In the genomic region with DNA sequence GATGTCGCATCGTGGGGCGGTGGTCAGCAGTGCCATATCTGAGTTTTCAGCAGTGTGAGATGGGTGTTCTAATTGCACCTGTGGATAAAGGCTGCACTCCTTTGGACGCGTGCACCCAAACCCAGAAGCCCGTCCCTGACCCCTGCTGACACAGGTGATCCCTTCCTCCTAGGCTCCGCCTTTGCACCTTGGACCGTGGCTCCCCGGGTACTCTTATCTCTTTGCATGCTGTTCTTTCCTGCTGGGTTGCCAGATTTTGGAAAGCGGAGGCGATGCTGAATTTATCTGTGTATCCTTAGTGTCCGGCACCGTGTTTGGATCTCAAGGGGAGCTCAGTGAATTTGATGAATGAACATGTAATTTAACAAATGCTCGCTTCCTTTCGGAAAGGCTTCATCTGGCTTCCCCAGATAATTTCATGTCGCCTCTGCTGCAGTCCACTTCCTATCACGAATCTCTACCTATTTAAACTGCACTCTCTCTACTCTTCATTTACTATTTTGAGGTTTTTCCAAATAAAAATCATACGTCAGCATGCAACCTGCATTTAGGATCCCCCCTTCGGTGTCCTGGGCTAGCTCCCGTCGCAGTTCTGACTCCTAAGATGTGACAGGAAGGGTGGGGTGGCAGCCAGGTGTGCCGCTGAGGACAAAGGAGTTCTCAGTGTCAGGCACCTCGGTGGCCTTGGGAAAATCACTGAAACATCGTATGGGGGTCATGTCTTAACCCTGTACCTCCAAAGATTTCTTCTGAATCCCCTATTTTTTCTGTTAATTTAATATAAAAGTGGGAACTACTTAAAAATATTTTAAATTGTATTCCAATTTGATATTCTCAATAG, we compare ENCODE assay signal across 8 cellular contexts. TPM values are rescaled to one million over a fixed set of nuclear protein-coding genes. Genes with fewer than 3 reads are reported as not detected.
DNase-seq lines count a peak whose midpoint lies in the region; ATAC-seq, FAIRE-seq and TF ChIP-seq lines count a peak whose summit lies in the region.

No MANE protein-coding gene starts in this region.

- H3K36me3 ChIP-seq in A673 (ENCODE audit: insufficient read depth, low read length, poor library complexity, severe bottlenecking): no peaks in the 10 kb centered on the region
- H3K36me3 ChIP-seq in cardiac muscle cell: no peaks in the 10 kb centered on the region
- no peaks in the 10 kb centered on the region for H3K36me3 ChIP-seq in trophoblast cell (ENCODE audit: control insufficient read depth in 1 of 2, insufficient read depth in 2 of 2, low read length in 2 of 2)

- no peaks in the 10 kb centered on the region for H3K9me3 Mint-ChIP-seq in activated T-cell treated with anti-CD3 and anti-CD28 coated beads, Interleukin-2, amount 50 U/mL, for 72 hours

- POLR2A ChIA-PET in A673 (lab: Charles Lee; ENCODE audit: low non-redundant PET): no interaction called here

- H3K36me3 Mint-ChIP-seq in activated T-cell treated with anti-CD3 and anti-CD28 coated beads, Interleukin-2, amount 50 U/mL, for 72 hours (ENCODE audit: insufficient read depth in 2 of 2): peaks cover 0 to 1% of the 10 kb centered on the region in 2 donors

- H4K8ac ChIP-seq in trophoblast cell (ENCODE audit: low read depth, low read length): peak overlapping the region; percentile 79

- H3K27ac Mint-ChIP-seq in activated T-cell treated with anti-CD3 and anti-CD28 coated beads, Interleukin-2, amount 50 U/mL, for 72 hours: peak overlapping the region; percentile 63

- H3K27me3 ChIP-seq in A673 (replicated peaks; ENCODE audit: insufficient read depth, low read depth, low read length, poor library complexity) (peaks cover 58% of the 10 kb centered on the region), cardiac muscle cell (no peaks in the 10 kb centered on the region), trophoblast cell (ENCODE audit: insufficient read depth, low read length) (no peaks in the 10 kb centered on the region)

- H3K4me2 ChIP-seq in trophoblast cell (ENCODE audit: low read length): peak overlapping the region; percentile 94

- H3K23ac ChIP-seq in trophoblast cell (ENCODE audit: low read length): no peak overlapping the region

- DNase-seq in A673 (ENCODE audit: low spot score) (no peak), M059J (ENCODE audit: low read depth) (peak; percentile 18), cardiac muscle cell (ENCODE audit: low read depth in 1 of 2, low spot score in 1 of 2) (no peak), trophoblast cell (peak; percentile 37 to 54), RCC 7860 (ENCODE audit: low spot score) (no peak)
- DNase-seq in activated T-cell treated with anti-CD3 and anti-CD28 coated beads, Interleukin-2, amount 50 U/mL, for 72 hours: peak; percentile 24 to 37

- peak overlapping the region; percentile 76 for H3K14ac ChIP-seq in trophoblast cell (ENCODE audit: low read length)

- peak overlapping the region; percentile 47 for H2BK120ac ChIP-seq in trophoblast cell (ENCODE audit: insufficient read depth, low read length, poor library complexity)

- no peak for TF ChIP-seq CTCF in A673 (conservative IDR thresholded peaks at IDR 0.05; ENCODE audit: low read depth, low read length)
- no peak for TF ChIP-seq CTCF in cardiac muscle cell (IDR thresholded peaks at IDR 0.05; ENCODE audit: low read depth, low read length)

- peak overlapping the region; percentile 55 for H2BK12ac ChIP-seq in trophoblast cell (ENCODE audit: low read length)

- H3K4me3 Mint-ChIP-seq in activated T-cell treated with anti-CD3 and anti-CD28 coated beads, Interleukin-2, amount 50 U/mL, for 72 hours: peak overlapping the region; percentile 90 to 95

- BruUV-seq in A673 (replicated peaks; lab: Mats Ljungman, UMichigan): no TSS peak

- no peaks in the 10 kb centered on the region for H3K9me3 ChIP-seq in A673 (ENCODE audit: low read depth, low read length, poor library complexity, severe bottlenecking)
- H3K9me3 ChIP-seq in cardiac muscle cell (ENCODE audit: low read depth): no peaks in the 10 kb centered on the region
- H3K9me3 ChIP-seq in trophoblast cell (ENCODE audit: insufficient read depth, low read depth, low read length): no peaks in the 10 kb centered on the region

- H3K4me3 ChIP-seq in A673 (ENCODE audit: low read depth, low read length, poor library complexity, severe bottlenecking) (peak overlapping the region; percentile 47), cardiac muscle cell (peak overlapping the region; percentile 78), trophoblast cell (ENCODE audit: low read depth, low read length) (peak overlapping the region; percentile 95)

- H3K18ac ChIP-seq in trophoblast cell (ENCODE audit: low read length): peak overlapping the region; percentile 41

- H3K79me2 ChIP-seq in trophoblast cell (ENCODE audit: control insufficient read depth, insufficient read depth, low read length, poor library complexity): peaks cover 8% of the 10 kb centered on the region

- intact Hi-C loops in A673 (cut with micrococcal nuclease; ENCODE audit: unreplicated experiment): loop anchor here (5.0 kb wide), 1 partner anchor 401 kb away; no protein-coding TSS in a partner anchor

- H3K4me1 ChIP-seq in A673 (ENCODE audit: insufficient read depth, low read length, poor library complexity, severe bottlenecking) (no peaks in the 10 kb centered on the region), cardiac muscle cell (ENCODE audit: low read depth) (peaks cover 16% of the 10 kb centered on the region), trophoblast cell (ENCODE audit: control insufficient read depth in 1 of 2, insufficient read depth in 2 of 2, low read length in 2 of 2) (peaks cover 0 to 5% of the 10 kb centered on the region in 2 experiments)

- H3K79me1 ChIP-seq in trophoblast cell (ENCODE audit: low read length): peaks cover 12% of the 10 kb centered on the region

- H2AFZ ChIP-seq in trophoblast cell (ENCODE audit: insufficient read depth, low read length, poor library complexity): peak overlapping the region; percentile 77

- H4K91ac ChIP-seq in trophoblast cell (ENCODE audit: low read depth, low read length): peak overlapping the region; percentile 77

- peak overlapping the region; percentile 50 for H2AK5ac ChIP-seq in trophoblast cell (ENCODE audit: low read length)

- FAIRE-seq in RCC 7860 (lab: Jason Lieb, UNC): no peak

- H3K4ac ChIP-seq in trophoblast cell (ENCODE audit: low read depth, low read length): no peak overlapping the region

- H3K27ac ChIP-seq in A673 (ENCODE audit: low read depth, low read length, poor library complexity, severe bottlenecking) (no peak overlapping the region), cardiac muscle cell (no peak overlapping the region), trophoblast cell (ENCODE audit: low read depth, low read length) (peak overlapping the region; percentile 46)

- peaks cover 16% of the 10 kb centered on the region for H3K4me1 Mint-ChIP-seq in activated T-cell treated with anti-CD3 and anti-CD28 coated beads, Interleukin-2, amount 50 U/mL, for 72 hours (ENCODE audit: low read depth)

- WGBS in trophoblast cell (ENCODE audit: extremely low coverage, insufficient coverage, insufficient read length): no CpG with 5 or more reads among the region's 24 CpGs

- peaks cover 41% of the 10 kb centered on the region for H3K27me3 Mint-ChIP-seq in activated T-cell treated with anti-CD3 and anti-CD28 coated beads, Interleukin-2, amount 50 U/mL, for 72 hours (ENCODE audit: low read depth)

- H2BK5ac ChIP-seq in trophoblast cell (ENCODE audit: low read depth, low read length, poor library complexity): peak overlapping the region; percentile 31

- CTCF ChIA-PET in A673 (lab: Charles Lee): no interaction called here

- no peak overlapping the region for H3K9ac ChIP-seq in trophoblast cell (ENCODE audit: low read length)

- ATAC-seq in GM18867 (IDR thresholded peaks at IDR 0.05; ENCODE audit: unreplicated experiment) (peak; percentile 15), GM18858 (IDR thresholded peaks at IDR 0.05; ENCODE audit: unreplicated experiment) (no peak)
- peak; percentile 42 to 47 for ATAC-seq in activated T-cell treated with anti-CD3 and anti-CD28 coated beads, Interleukin-2, amount 50 U/mL, for 72 hours (replicated peaks in 1 of 2)

- H4K12ac ChIP-seq in trophoblast cell (ENCODE audit: low read depth, low read length): no peak overlapping the region

RNA-seq across cellular contexts. Expression of a gene that starts 0.8 kb away (rescaled TPM):
- total RNA-seq in A673 (2021): 0.48 and 0.71 TPM in 2 replicates
- 24.2 and 26.9 TPM in 2 replicates for total RNA-seq in M059J (2014; rRNA removed; shearing (Covaris generic))
- 1 to 10 TPM; 4.6 to 8.5 TPM for total RNA-seq in activated T-cell treated with anti-CD3 and anti-CD28 coated beads, Interleukin-2, amount 50 U/mL, for 72 hours
- total RNA-seq in cardiac muscle cell: 37.2 and 40.0 TPM in 2 replicates
- 46.7 and 67.9 TPM in 2 replicates for polyA plus RNA-seq in cardiac muscle cell
- 123 and 131 TPM in 2 replicates for polyA plus RNA-seq in trophoblast cell (2013)

RNA-seq across cellular contexts. Expression of a gene that starts 53.8 kb away (rescaled TPM):
- 0.61 and 0.71 TPM in 2 replicates for total RNA-seq in A673 (2021)
- 2.2 and 2.9 TPM in 2 replicates for total RNA-seq in M059J (2014; rRNA removed; shearing (Covaris generic))
- under 1 TPM; 0.53 to 0.76 TPM for total RNA-seq in activated T-cell treated with anti-CD3 and anti-CD28 coated beads, Interleukin-2, amount 50 U/mL, for 72 hours
- total RNA-seq in cardiac muscle cell: 1.1 TPM in 2 replicates
- polyA plus RNA-seq in cardiac muscle cell: 0.11 and 0.43 TPM in 2 replicates
- polyA plus RNA-seq in trophoblast cell (2013): 0.12 TPM in 2 replicates

Comparison
In these comparisons a context has a peak if more than half of its experiments do, and no peak if none do; other contexts are left out.
1. DNase-seq: peak in M059J (single experiment), activated T-cell treated with anti-CD3 and anti-CD28 coated beads, Interleukin-2, amount 50 U/mL, for 72 hours (2 of 2) and trophoblast cell (2 of 2); none in A673 (single experiment), cardiac muscle cell (0 of 2) and RCC 7860 (single experiment).
2. Peak in every context shown above with its lines, with median percentiles within 50 percentile points of each other: H3K4me3 ChIP-seq.